13 cellular contexts compared by ENCODE assay signal in the genomic region with DNA sequence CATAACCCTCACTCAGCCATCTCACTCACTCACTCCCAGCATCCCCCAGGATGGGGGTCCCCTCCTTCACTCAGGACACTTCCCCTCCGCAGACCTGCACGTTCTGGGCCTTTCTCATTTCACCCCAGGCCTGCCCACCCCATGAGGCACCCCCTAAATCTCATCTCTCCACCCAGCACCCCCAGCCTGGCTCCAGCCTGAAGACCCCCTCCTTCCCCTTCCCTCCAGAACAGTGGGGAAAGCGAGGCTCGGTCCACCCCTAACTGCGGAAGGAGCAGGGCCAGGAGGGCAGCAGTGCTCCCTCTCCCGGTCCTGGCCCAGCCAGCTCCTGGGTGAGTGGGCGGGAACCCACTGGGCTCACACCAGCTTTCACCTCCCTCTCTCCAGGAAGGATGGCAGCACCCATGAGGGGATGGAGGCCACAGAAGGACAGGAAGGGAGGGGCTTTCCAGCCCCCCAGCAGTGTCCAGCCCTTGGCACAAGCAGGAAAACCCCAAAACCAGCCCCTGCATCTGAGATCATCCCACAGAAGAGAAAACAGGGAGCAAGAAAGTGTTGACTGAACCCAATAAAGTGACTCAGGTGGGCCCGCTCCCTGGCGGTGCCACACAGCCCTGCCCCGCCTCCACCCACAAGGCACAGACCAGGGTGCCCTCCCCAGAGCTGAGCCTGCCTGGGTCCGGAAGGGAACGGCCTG. TPM values are rescaled to one million over a fixed set of nuclear protein-coding genes. Genes with fewer than 3 reads are reported as not detected.
DNase-seq lines count a peak whose midpoint lies in the region; ATAC-seq and TF ChIP-seq lines count a peak whose summit lies in the region.
"Had no signal": no experiment of that assay in that cellular context is flagged by ENCODE, and none has a peak within 500 bp of the region (broad histone marks: within the 10 kb centered on the region; RNA-seq: fewer than 3 reads in every experiment).

No MANE protein-coding gene starts in this region.

- in situ Hi-C loops in mammary epithelial cell (cut with MboI; ENCODE audit: low sequenced_read_pairs in 2 of 2): no loop called here

- POLR2A ChIA-PET in MCF 10A (lab: Yijun Ruan, JAX): interaction anchor here (1.3 kb wide), 1 partner anchor 80 kb away, joined by 3 read pairs; no protein-coding TSS in a partner anchor

- CTCF ChIA-PET in MCF 10A (lab: Yijun Ruan, JAX) (interaction anchor here (4.5 kb wide), 1 partner anchor 80 kb away, joined by 69 read pairs; no protein-coding TSS in a partner anchor), mammary epithelial cell (lab: Charles Lee; ENCODE audit: low non-redundant PET) (no interaction called here)

- TF ChIP-seq CTCF in MCF 10A (IDR thresholded peaks at IDR 0.05; ENCODE audit: unreplicated experiment) (peak; percentile 3), mammary epithelial cell (conservative IDR thresholded peaks at IDR 0.05 in 1 of 2, IDR thresholded peaks at IDR 0.05 in 1 of 2; ENCODE audit: extremely low read depth in 1 of 2, insufficient read depth in 1 of 2, low read depth in 1 of 2, low read length in 2 of 2) (no peak), uterus (IDR thresholded peaks at IDR 0.05) (no peak), BE2C (IDR thresholded peaks at IDR 0.05; ENCODE audit: low read depth, low read length) (no peak)

- H4K91ac ChIP-seq in neuronal stem cell (ENCODE audit: low read depth, low read length, poor library complexity): peak overlapping the region; percentile 79

- no peaks in the 10 kb centered on the region for H3K4me1 Mint-ChIP-seq in MCF 10A (ENCODE audit: insufficient read depth, unreplicated experiment)
- H3K4me1 Mint-ChIP-seq in activated T-helper 17 cell treated with anti-CD3 and anti-CD28 coated beads, Interleukin-2, amount 50 U/mL, for 72 hours: no peaks in the 10 kb centered on the region
- no peaks in the 10 kb centered on the region for H3K4me1 Mint-ChIP-seq in stimulated activated naive B cell treated with anti-CD40 and anti-IgM and Interleukin-4, amounts not matched to agents 10 μg/mL and 1 μg/mL and 100 μg/mL, for 72 hours
- H3K4me1 Mint-ChIP-seq: activated naive CD4-positive, alpha-beta T cell treated with anti-CD3 and anti-CD28 coated beads, Interleukin-2, amount 50 U/mL, for 24 hours; nephron progenitor cell had no signal

- H3K27ac ChIP-seq in mammary epithelial cell (ENCODE audit: insufficient read depth, low read depth, low read length): no peak overlapping the region
- H3K27ac ChIP-seq in neuronal stem cell (replicated peaks; ENCODE audit: low read length): no peak overlapping the region
- H3K27ac ChIP-seq in uterus: peak overlapping the region; percentile 21 to 25

- peak overlapping the region; percentile 29 for H3K23ac ChIP-seq in neuronal stem cell (ENCODE audit: low read depth, low read length, poor library complexity)

- H4K20me1 ChIP-seq in mammary epithelial cell (ENCODE audit: insufficient read depth, low read length): no peaks in the 10 kb centered on the region

- no peak for TF ChIP-seq POLR2A in uterus (IDR thresholded peaks at IDR 0.05)

- H3K4me2 ChIP-seq in mammary epithelial cell (ENCODE audit: insufficient read depth, low read depth, low read length): no peak overlapping the region
- H3K4me2 ChIP-seq in neuronal stem cell (ENCODE audit: insufficient read depth, low read length, poor library complexity, severe bottlenecking): no peak overlapping the region

- H4K8ac ChIP-seq in neuronal stem cell (ENCODE audit: low read depth, low read length): peak overlapping the region; percentile 43

- H2AFZ ChIP-seq in mammary epithelial cell (ENCODE audit: low read depth, low read length) (no peak overlapping the region), neuronal stem cell (ENCODE audit: low read length) (no peak overlapping the region)

- 62% methylated on average over 7 of the region's 12 CpGs for WGBS in mammary epithelial cell (ENCODE audit: low coverage, missing lambda C conversion rate)
- no CpG with 5 or more reads among the region's 12 CpGs for WGBS in neuronal stem cell (ENCODE audit: extremely low coverage in 2 of 2, insufficient read length in 2 of 2, insufficient replicate concordance in 1 of 2), 2 donors

- H3K4ac ChIP-seq in neuronal stem cell (ENCODE audit: low read length): no peak overlapping the region

- TSS peak; percentile 51 for BruUV-seq in MCF 10A (replicated peaks; lab: Mats Ljungman, UMichigan)
- BruUV-seq in mammary epithelial cell (replicated peaks; lab: Mats Ljungman, UMichigan): no TSS peak

- DNase-seq in MCF 10A (ENCODE audit: unreplicated experiment) (no peak), mammary epithelial cell (no peak), neuronal stem cell (ENCODE audit: low spot score) (no peak), uterus (no peak), KG1 (lab: John Stamatoyannopoulos, UW) (no peak), BE2C (no peak)
- no peak for DNase-seq in stimulated activated naive B cell treated with anti-CD40 and anti-IgM and Interleukin-4, amounts not matched to agents 10 μg/mL and 1 μg/mL and 100 μg/mL, for 72 hours
- DNase-seq: activated CD8-positive, alpha-beta memory T cell treated with anti-CD3 and anti-CD28 coated beads, Interleukin-2, amount 50 U/mL, for 4 hours; effector CD8-positive, alpha-beta T cell had no signal

- H2AK5ac ChIP-seq in neuronal stem cell (ENCODE audit: low read depth, low read length): no peak overlapping the region

- no peaks in the 10 kb centered on the region for H3K9me3 Mint-ChIP-seq in MCF 10A (ENCODE audit: unreplicated experiment)
- no peaks in the 10 kb centered on the region for H3K9me3 Mint-ChIP-seq in activated T-helper 17 cell treated with anti-CD3 and anti-CD28 coated beads, Interleukin-2, amount 50 U/mL, for 72 hours
- no peaks in the 10 kb centered on the region for H3K9me3 Mint-ChIP-seq in stimulated activated naive B cell treated with anti-CD40 and anti-IgM and Interleukin-4, amounts not matched to agents 10 μg/mL and 1 μg/mL and 100 μg/mL, for 72 hours
- H3K9me3 Mint-ChIP-seq: activated naive CD4-positive, alpha-beta T cell treated with anti-CD3 and anti-CD28 coated beads, Interleukin-2, amount 50 U/mL, for 24 hours; nephron progenitor cell had no signal

- peak overlapping the region; percentile 37 for H2BK15ac ChIP-seq in neuronal stem cell (ENCODE audit: low read length)

- H2BK120ac ChIP-seq in neuronal stem cell (ENCODE audit: low read depth, low read length): no peak overlapping the region

- H3K36me3 ChIP-seq in mammary epithelial cell (ENCODE audit: insufficient read depth, low read length) (peaks cover 27% of the 10 kb centered on the region), neuronal stem cell (replicated peaks in 1 of 2; ENCODE audit: control insufficient read depth in 2 of 2, insufficient read depth in 2 of 2, low read length in 2 of 2) (peaks cover 6 to 29% of the 10 kb centered on the region in 2 donors), uterus (no peaks in the 10 kb centered on the region), BE2C (no peaks in the 10 kb centered on the region)

- H2BK12ac ChIP-seq in neuronal stem cell (ENCODE audit: low read length): no peak overlapping the region

- H3K27me3 ChIP-seq in mammary epithelial cell (ENCODE audit: insufficient read depth, low read length): no peaks in the 10 kb centered on the region
- H3K27me3 ChIP-seq in neuronal stem cell (ENCODE audit: control insufficient read depth in 3 of 3, insufficient read depth in 3 of 3, low read depth in 1 of 3, low read length in 3 of 3): no peaks in the 10 kb centered on the region
- no peaks in the 10 kb centered on the region for H3K27me3 ChIP-seq in uterus
- no peaks in the 10 kb centered on the region for H3K27me3 ChIP-seq in BE2C
- H3K27me3 ChIP-seq: gastroesophageal sphincter had no signal

- intact Hi-C loops in MCF 10A (cut with micrococcal nuclease) (no loop called here), mammary epithelial cell (cut with micrococcal nuclease) (loop anchor here (10.0 kb wide), 1 partner anchor 409 kb away; the partner anchor contains the start of gene ST6GALNAC4), uterus (cut with DNase I; ENCODE audit: low total_unique reads) (loop anchor here (10.0 kb wide), 1 partner anchor 419 kb away; no protein-coding TSS in a partner anchor)

- ATAC-seq in activated T-helper 17 cell treated with anti-CD3 and anti-CD28 coated beads, Interleukin-2, amount 50 U/mL, for 72 hours (replicated peaks): no peak
- no peak for ATAC-seq in stimulated activated naive B cell treated with anti-CD40 and anti-IgM and Interleukin-4, amounts not matched to agents 10 μg/mL and 1 μg/mL and 100 μg/mL, for 72 hours (replicated peaks)
- ATAC-seq: gastroesophageal sphincter had no signal

- peaks cover 92% of the 10 kb centered on the region for H3K36me3 Mint-ChIP-seq in MCF 10A (ENCODE audit: insufficient read depth, unreplicated experiment)
- peaks cover 4% of the 10 kb centered on the region for H3K36me3 Mint-ChIP-seq in activated T-helper 17 cell treated with anti-CD3 and anti-CD28 coated beads, Interleukin-2, amount 50 U/mL, for 72 hours (ENCODE audit: low read depth)
- peaks cover 5 to 6% of the 10 kb centered on the region in 2 donors for H3K36me3 Mint-ChIP-seq in stimulated activated naive B cell treated with anti-CD40 and anti-IgM and Interleukin-4, amounts not matched to agents 10 μg/mL and 1 μg/mL and 100 μg/mL, for 72 hours
- H3K36me3 Mint-ChIP-seq: activated naive CD4-positive, alpha-beta T cell treated with anti-CD3 and anti-CD28 coated beads, Interleukin-2, amount 50 U/mL, for 24 hours had no signal

- H3K4me3 ChIP-seq in mammary epithelial cell (replicated peaks in 1 of 3; ENCODE audit: insufficient read depth in 1 of 3, low read depth in 2 of 3, low read length in 3 of 3) (no peak overlapping the region), neuronal stem cell (ENCODE audit: low read length in 2 of 2) (no peak overlapping the region), uterus (no peak overlapping the region), BE2C (ENCODE audit: low read depth, low read length) (no peak overlapping the region)
- H3K4me3 ChIP-seq: gastroesophageal sphincter had no signal

- no peaks in the 10 kb centered on the region for H3K79me1 ChIP-seq in neuronal stem cell (ENCODE audit: low read depth, low read length)

- H3K27ac Mint-ChIP-seq in MCF 10A (ENCODE audit: low read depth, unreplicated experiment): no peak overlapping the region
- H3K27ac Mint-ChIP-seq in activated T-helper 17 cell treated with anti-CD3 and anti-CD28 coated beads, Interleukin-2, amount 50 U/mL, for 72 hours: peak overlapping the region; percentile 22
- H3K27ac Mint-ChIP-seq in stimulated activated naive B cell treated with anti-CD40 and anti-IgM and Interleukin-4, amounts not matched to agents 10 μg/mL and 1 μg/mL and 100 μg/mL, for 72 hours: no peak overlapping the region
- H3K27ac Mint-ChIP-seq: activated naive CD4-positive, alpha-beta T cell treated with anti-CD3 and anti-CD28 coated beads, Interleukin-2, amount 50 U/mL, for 24 hours; nephron progenitor cell had no signal

- H3K14ac ChIP-seq in neuronal stem cell (ENCODE audit: low read length): peak overlapping the region; percentile 8

- no peak overlapping the region for H3K18ac ChIP-seq in neuronal stem cell (ENCODE audit: low read length)

- dilution Hi-C loops in mammary epithelial cell (cut with HindIII; ENCODE audit: low sequenced_read_pairs): no loop called here

- H3K9ac ChIP-seq in mammary epithelial cell (ENCODE audit: insufficient read depth, low read length): no peak overlapping the region
- H3K9ac ChIP-seq in neuronal stem cell (ENCODE audit: low read depth, low read length, poor library complexity): no peak overlapping the region

- peaks cover 9% of the 10 kb centered on the region for H3K4me1 ChIP-seq in mammary epithelial cell (ENCODE audit: insufficient read depth, low read length)
- H3K4me1 ChIP-seq in neuronal stem cell (ENCODE audit: control insufficient read depth in 2 of 2, insufficient read depth in 1 of 2, low read depth in 1 of 2, low read length in 2 of 2): no peaks in the 10 kb centered on the region
- H3K4me1 ChIP-seq in uterus: no peaks in the 10 kb centered on the region
- no peaks in the 10 kb centered on the region for H3K4me1 ChIP-seq in BE2C

- H2BK5ac ChIP-seq in neuronal stem cell (ENCODE audit: low read length): no peak overlapping the region

- H3K4me3 Mint-ChIP-seq in MCF 10A (ENCODE audit: unreplicated experiment): no peak overlapping the region
- H3K4me3 Mint-ChIP-seq in activated T-helper 17 cell treated with anti-CD3 and anti-CD28 coated beads, Interleukin-2, amount 50 U/mL, for 72 hours: no peak overlapping the region
- H3K4me3 Mint-ChIP-seq in stimulated activated naive B cell treated with anti-CD40 and anti-IgM and Interleukin-4, amounts not matched to agents 10 μg/mL and 1 μg/mL and 100 μg/mL, for 72 hours: no peak overlapping the region
- H3K4me3 Mint-ChIP-seq: activated naive CD4-positive, alpha-beta T cell treated with anti-CD3 and anti-CD28 coated beads, Interleukin-2, amount 50 U/mL, for 24 hours; nephron progenitor cell had no signal

- no peaks in the 10 kb centered on the region for H3K27me3 Mint-ChIP-seq in MCF 10A (ENCODE audit: insufficient read depth, unreplicated experiment)
- no peaks in the 10 kb centered on the region for H3K27me3 Mint-ChIP-seq in activated T-helper 17 cell treated with anti-CD3 and anti-CD28 coated beads, Interleukin-2, amount 50 U/mL, for 72 hours
- H3K27me3 Mint-ChIP-seq in stimulated activated naive B cell treated with anti-CD40 and anti-IgM and Interleukin-4, amounts not matched to agents 10 μg/mL and 1 μg/mL and 100 μg/mL, for 72 hours: no peaks in the 10 kb centered on the region
- H3K27me3 Mint-ChIP-seq: activated naive CD4-positive, alpha-beta T cell treated with anti-CD3 and anti-CD28 coated beads, Interleukin-2, amount 50 U/mL, for 24 hours had no signal

- H3K9me3 ChIP-seq in mammary epithelial cell (replicated peaks; ENCODE audit: insufficient read depth, low read length): no peaks in the 10 kb centered on the region
- H3K9me3 ChIP-seq in neuronal stem cell (replicated peaks in 1 of 2; ENCODE audit: control insufficient read depth in 2 of 2, insufficient read depth in 1 of 2, low read depth in 1 of 2, low read length in 2 of 2): no peaks in the 10 kb centered on the region
- no peaks in the 10 kb centered on the region for H3K9me3 ChIP-seq in uterus
- H3K9me3 ChIP-seq in BE2C: no peaks in the 10 kb centered on the region
- H3K9me3 ChIP-seq: gastroesophageal sphincter had no signal

- peaks cover 43% of the 10 kb centered on the region for H3K79me2 ChIP-seq in mammary epithelial cell (ENCODE audit: insufficient read depth, low read length)

RNA-seq across cellular contexts. Expression of gene LRSAM1, which starts 55.0 kb away (rescaled TPM):
- total RNA-seq in MCF 10A (2022) (23.5 and 26.2 TPM in 2 replicates), mammary epithelial cell (10 to 100 TPM; 15.5 to 20.6 TPM), uterus (10 to 100 TPM in 2 of 4 donors, 1 to 10 TPM in 2; 6.5 to 25.9 (median 11.3) TPM)
- 9.1 TPM for polyA plus RNA-seq in mammary epithelial cell
- polyA minus RNA-seq in mammary epithelial cell: 17.2 TPM
- total RNA-seq in activated T-helper 17 cell treated with anti-CD3 and anti-CD28 coated beads, Interleukin-2, amount 50 U/mL, for 72 hours: 10 to 100 TPM; 22.0 to 33.5 TPM
- polyA plus RNA-seq in neuronal stem cell (2013, experiment 1 of 2): 7.6 TPM
- polyA plus RNA-seq in neuronal stem cell (2013, experiment 2 of 2): 7.2 TPM
- polyA plus RNA-seq in BE2C (2012; ENCODE audit: insufficient read depth, insufficient read length, low read depth): 20.5 TPM

RNA-seq across cellular contexts. Expression of gene RPL12, which starts 55.1 kb away (rescaled TPM):
- 3,086 and 3,252 TPM in 2 replicates for total RNA-seq in MCF 10A (2022)
- total RNA-seq in mammary epithelial cell: 1,000 to 10,000 TPM; 1,316 to 1,441 TPM
- polyA plus RNA-seq in mammary epithelial cell: 2,249 TPM
- polyA minus RNA-seq in mammary epithelial cell: 561 TPM
- total RNA-seq in activated T-helper 17 cell treated with anti-CD3 and anti-CD28 coated beads, Interleukin-2, amount 50 U/mL, for 72 hours: 1,000 to 10,000 TPM; 1,178 to 1,829 TPM
- polyA plus RNA-seq in neuronal stem cell (2013, experiment 1 of 2): 3,244 TPM
- polyA plus RNA-seq in neuronal stem cell (2013, experiment 2 of 2): 3,233 TPM
- 1,000 to 10,000 TPM in 3 of 4 donors, 100 to 1,000 TPM in 1; 999 to 4,423 (median 2,373) TPM for total RNA-seq in uterus
- 694 TPM for polyA plus RNA-seq in BE2C (2012; ENCODE audit: insufficient read depth, insufficient read length, low read depth)

Comparison
In these comparisons a context has a peak if more than half of its experiments do, and no peak if none do; other contexts are left out.
1. H3K27ac ChIP-seq: peak in uterus (2 of 2); none in mammary epithelial cell (single experiment) and neuronal stem cell (single experiment).